In the genomic region with DNA sequence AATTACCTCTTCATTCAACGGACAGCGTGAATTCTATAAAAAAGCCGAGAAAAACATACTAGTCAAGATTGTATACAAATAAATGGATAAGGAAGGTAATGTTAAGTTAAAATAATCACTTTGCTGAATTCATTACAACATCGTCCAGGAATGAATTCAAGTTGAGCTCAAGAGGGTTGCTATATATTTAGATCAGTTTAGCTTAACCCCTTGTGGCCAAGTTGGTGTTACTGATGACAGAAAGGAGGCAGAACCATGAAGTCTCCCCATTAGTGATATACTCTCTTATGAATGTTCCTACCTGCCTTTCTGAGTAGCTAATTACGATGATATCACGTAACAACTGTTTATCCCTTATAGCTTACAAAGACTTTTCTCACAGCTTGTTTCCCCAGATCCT, we compare ENCODE assay signal across 22 cellular contexts.
"Had no signal": no experiment of that assay in that cellular context is flagged by ENCODE, and none has a peak within 500 bp of the region (broad histone marks: within the 10 kb centered on the region; RNA-seq: fewer than 3 reads in every experiment).

No MANE protein-coding gene starts in this region.

- H3K27me3 ChIP-seq: dorsolateral prefrontal cortex, esophagus muscularis mucosa, foreskin keratinocyte, gastroesophageal sphincter, heart right ventricle, left lung had no signal

- H3K9me3 ChIP-seq: esophagus muscularis mucosa, gastroesophageal sphincter, heart right ventricle, left lung, lower lobe of right lung, mucosa of descending colon had no signal

- DNase-seq: dermis blood vessel endothelial cell; dorsolateral prefrontal cortex; effector CD4-positive, alpha-beta T cell; effector memory CD4-positive, alpha-beta T cell; foreskin keratinocyte; heart right ventricle; hippocampal formation; kidney glomerular epithelial cell; left lung; lower lobe of right lung; mesenchymal stem cell; mucosa of descending colon; naive B cell; naive thymus-derived CD8-positive, alpha-beta T cell had no signal

- H3K27ac ChIP-seq: coronary artery, dorsolateral prefrontal cortex, esophagus muscularis mucosa, foreskin keratinocyte, gastroesophageal sphincter, left lung, lower lobe of right lung had no signal

- FAIRE-seq: colon, endothelial cell of umbilical vein, frontal cortex, islet of Langerhans, keratinocyte had no signal

- H3K4me3 ChIP-seq: coronary artery, dorsolateral prefrontal cortex, esophagus muscularis mucosa, gastroesophageal sphincter, left lung, lower lobe of right lung, mucosa of descending colon had no signal

- H3K4me1 ChIP-seq: esophagus muscularis mucosa, foreskin keratinocyte, gastroesophageal sphincter, heart right ventricle, left lung, lower lobe of right lung had no signal

- ATAC-seq: foreskin keratinocyte; gastroesophageal sphincter; left lung; lower lobe of right lung; mucosa of descending colon; naive thymus-derived CD8-positive, alpha-beta T cell had no signal
